9 cellular contexts compared by ENCODE assay signal in genomic region chr19:41427647-41428480, GRCh38. TPM values are rescaled to one million over a fixed set of nuclear protein-coding genes. Genes with fewer than 3 reads are reported as not detected.
A peak's percentile ranks its signal among the peaks of the same experiment; 100 is the strongest.
DNase-seq lines count a peak whose midpoint lies in the region; ATAC-seq and TF ChIP-seq lines count a peak whose summit lies in the region.
"Had no signal": no experiment of that assay in that cellular context is flagged by ENCODE, and none has a peak within 500 bp of the region (broad histone marks: within the 10 kb centered on the region; RNA-seq: fewer than 3 reads in every experiment).

No MANE protein-coding gene starts in this region.

- no peaks in the 10 kb centered on the region for H3K9me3 ChIP-seq in smooth muscle cell (replicated peaks; ENCODE audit: low read depth)

- H3K27ac ChIP-seq in smooth muscle cell (ENCODE audit: low read depth) = peak overlapping the region; percentile 54

- peaks cover 6% of the 10 kb centered on the region for H3K4me1 ChIP-seq in smooth muscle cell (ENCODE audit: low read depth)

- H3K27me3 ChIP-seq in GM06990 (replicated peaks; ENCODE audit: control insufficient read depth, insufficient read depth, low read length) (no peaks in the 10 kb centered on the region), smooth muscle cell (ENCODE audit: low read depth) (no peaks in the 10 kb centered on the region)

- DNase-seq in GM06990 (ENCODE audit: extremely low read depth, insufficient read length) = peak; percentile 40
- peak; percentile 24 for DNase-seq in SHP77 treated with DMSO at 0.1 percent for 48 hours (lab: John Stamatoyannopoulos, UW)
- DNase-seq in amniotic epithelial cell (ENCODE audit: low read depth) = peak; percentile 73
- peak; percentile 41 for DNase-seq in smooth muscle cell (lab: John Stamatoyannopoulos, UW; ENCODE audit: unreplicated experiment)
- DNase-seq in SW 1271 (lab: John Stamatoyannopoulos, UW) = no peak
- no peak for DNase-seq in kidney tubule cell (ENCODE audit: low spot score)

- no peak overlapping the region for H2AFZ ChIP-seq in smooth muscle cell (ENCODE audit: low read depth)

- 22% methylated on average over 13 of the region's 23 CpGs for WGBS in smooth muscle cell (ENCODE audit: low lambda C conversion rate)

- no peak for TF ChIP-seq CTCF in GM06990 (IDR thresholded peaks at IDR 0.05; ENCODE audit: insufficient read depth, low read length, poor library complexity, severe bottlenecking)
- no peak for TF ChIP-seq CTCF in smooth muscle cell (IDR thresholded peaks at IDR 0.05; ENCODE audit: borderline replicate concordance, insufficient read depth, poor library complexity, severe bottlenecking)

- no peaks in the 10 kb centered on the region for H3K79me2 ChIP-seq in smooth muscle cell (ENCODE audit: low read depth)

- peak overlapping the region; percentile 98 for H3K4me2 ChIP-seq in smooth muscle cell

- H3K4me3 ChIP-seq in GM06990 (replicated peaks; ENCODE audit: low read depth, low read length) (peak overlapping the region; percentile 30), iPS-11a (ENCODE audit: low read depth, low read length) (peak overlapping the region; percentile 50), smooth muscle cell (peak overlapping the region; percentile 67)

- H3F3A ChIP-seq in smooth muscle cell (ENCODE audit: low read depth) = no peaks in the 10 kb centered on the region

- ATAC-seq in HG02588 (IDR thresholded peaks at IDR 0.05; ENCODE audit: unreplicated experiment) = no peak

- peaks cover 26% of the 10 kb centered on the region for H3K36me3 ChIP-seq in GM06990 (ENCODE audit: control insufficient read depth, insufficient read depth, low read length)
- no peaks in the 10 kb centered on the region for H3K36me3 ChIP-seq in smooth muscle cell (ENCODE audit: low read depth)

- H3K9ac ChIP-seq in smooth muscle cell (ENCODE audit: low read depth) = no peak overlapping the region

- no peaks in the 10 kb centered on the region for H4K20me1 ChIP-seq in smooth muscle cell (ENCODE audit: low read depth)

RNA-seq across cellular contexts. Expression of gene B3GNT8, which starts 0.7 kb away (rescaled TPM):
- 0.85 TPM in 2 replicates for total RNA-seq in smooth muscle cell
- 1.7 and 3.0 TPM in 2 replicates for polyA plus RNA-seq in smooth muscle cell

RNA-seq across cellular contexts. Expression of gene DMAC2, which starts 11.8 kb away (rescaled TPM):
- 40.3 and 48.3 TPM in 2 replicates for total RNA-seq in smooth muscle cell
- polyA plus RNA-seq in smooth muscle cell = 65.8 and 69.2 TPM in 2 replicates

RNA-seq across cellular contexts. Expression of gene ERICH4, which starts 15.1 kb away (rescaled TPM):
- total RNA-seq in smooth muscle cell = not detected in 2 replicates
- polyA plus RNA-seq in smooth muscle cell = not detected in 2 replicates
- total RNA-seq: pulmonary artery endothelial cell had no signal

RNA-seq across cellular contexts. Expression of gene BCKDHA, which starts 30.2 kb away (rescaled TPM):
- 24.6 and 30.3 TPM in 2 replicates for total RNA-seq in smooth muscle cell
- 47.9 and 53.9 TPM in 2 replicates for polyA plus RNA-seq in smooth muscle cell

RNA-seq across cellular contexts. Expression of gene EXOSC5, which starts 30.7 kb away (rescaled TPM):
- total RNA-seq in smooth muscle cell = 5.4 and 5.6 TPM in 2 replicates
- polyA plus RNA-seq in smooth muscle cell = 19.5 and 22.1 TPM in 2 replicates

Comparison
In these comparisons a context has a peak if more than half of its experiments do, and no peak if none do; other contexts are left out.
1. DNase-seq: peak in GM06990 (single experiment), SHP77 treated with DMSO at 0.1 percent for 48 hours (single experiment), amniotic epithelial cell (single experiment) and smooth muscle cell (single experiment); none in SW 1271 (0 of 2) and kidney tubule cell (single experiment).
2. Peak in every context shown above with its lines, with median percentiles within 50 percentile points of each other: H3K4me3 ChIP-seq.